Comparison of ENCODE assay signal across 8 cellular contexts in the genomic region with DNA sequence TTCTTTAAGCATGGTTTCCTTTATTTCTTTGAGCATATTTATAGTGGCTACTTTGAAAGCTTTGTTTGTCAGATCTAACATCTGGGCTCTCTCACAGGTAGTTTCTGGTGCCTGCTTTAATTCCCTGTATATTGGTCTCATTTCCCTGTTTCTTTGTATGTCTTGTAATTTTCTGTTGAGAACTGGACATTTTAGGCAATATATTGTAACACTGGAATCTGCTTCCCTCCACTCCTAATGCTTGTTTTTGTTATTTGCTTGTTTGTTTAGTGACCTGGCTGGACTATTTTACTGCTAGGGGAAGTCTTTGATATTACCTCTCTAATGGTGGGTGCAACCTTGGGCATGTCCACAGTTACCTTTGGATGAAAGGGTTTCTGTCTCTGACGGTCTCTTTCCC. TPM values are rescaled to one million over a fixed set of nuclear protein-coding genes. Genes with fewer than 3 reads are reported as not detected.
"Had no signal": no experiment of that assay in that cellular context is flagged by ENCODE, and none has a peak within 500 bp of the region (broad histone marks: within the 10 kb centered on the region; RNA-seq: fewer than 3 reads in every experiment).

No MANE protein-coding gene starts in this region.

- H3K27ac Mint-ChIP-seq: IgD-negative memory B cell had no signal

- ATAC-seq: HepG2, K562 had no signal

- H3K36me3 Mint-ChIP-seq: IgD-negative memory B cell had no signal

- H3K4me1 Mint-ChIP-seq: IgD-negative memory B cell had no signal

- H3K4me3 ChIP-seq: K562 had no signal

- DNase-seq: IMR-90, KBM-7, KG1 had no signal

- H3K27me3 Mint-ChIP-seq: IgD-negative memory B cell had no signal

- H3K27ac ChIP-seq: HL-60, KMS-11 had no signal

- H3K4me3 Mint-ChIP-seq: IgD-negative memory B cell had no signal

RNA-seq across cellular contexts. Expression of a gene that starts 25.0 kb away (rescaled TPM):
- total RNA-seq: K562 had no signal
